20 cellular contexts compared by ENCODE assay signal in genomic region chr14:56094063-56094462, GRCh38. TPM values are rescaled to one million over a fixed set of nuclear protein-coding genes. Genes with fewer than 3 reads are reported as not detected.
DNase-seq lines count a peak whose midpoint lies in the region; ATAC-seq, FAIRE-seq and TF ChIP-seq lines count a peak whose summit lies in the region.
"Had no signal": no experiment of that assay in that cellular context is flagged by ENCODE, and none has a peak within 500 bp of the region (broad histone marks: within the 10 kb centered on the region; RNA-seq: fewer than 3 reads in every experiment).

No MANE protein-coding gene starts in this region.

- H3K27me3 ChIP-seq in HepG2 (ENCODE audit: control insufficient read depth in 1 of 2, insufficient read depth in 2 of 2, low read length in 2 of 2) (no peaks in the 10 kb centered on the region), right lobe of liver (no peaks in the 10 kb centered on the region)
- H3K27me3 ChIP-seq in naive thymus-derived CD4-positive, alpha-beta T cell (ENCODE audit: control insufficient read depth in 2 of 2, insufficient read depth in 2 of 2, low read length in 2 of 2): no peaks in the 10 kb centered on the region
- H3K27me3 ChIP-seq: BE2C had no signal

- H3K9me3 Mint-ChIP-seq in naive thymus-derived CD4-positive, alpha-beta T cell: peaks cover 0 to 14% (median 3%) of the 10 kb centered on the region in 11 donors
- H3K9me3 Mint-ChIP-seq in activated T-helper 2 cell treated with anti-CD3 and anti-CD28 coated beads, Interferon-gamma antibody, Interleukin-2, Interleukin-4, amounts not matched to agents 10 μg/mL and 5 μg/mL and 100 μg/mL, durations not matched to agents 14 hours and 24 hours and 36 hours: no peaks in the 10 kb centered on the region

- TF ChIP-seq EP300 in HepG2 (IDR thresholded peaks at IDR 0.05; ENCODE audit: low read depth in 2 of 2, low read length in 2 of 2): no peak
- TF ChIP-seq EP300 in HepG2 (CRISPR knock-in tag; IDR thresholded peaks at IDR 0.05; ENCODE audit: borderline replicate concordance): no peak

- peaks cover 0 to 3% (median 0%) of the 10 kb centered on the region in 5 donors for H3K36me3 Mint-ChIP-seq in naive thymus-derived CD4-positive, alpha-beta T cell
- H3K36me3 Mint-ChIP-seq in activated T-helper 2 cell treated with anti-CD3 and anti-CD28 coated beads, Interferon-gamma antibody, Interleukin-2, Interleukin-4, amounts not matched to agents 10 μg/mL and 5 μg/mL and 100 μg/mL, durations not matched to agents 14 hours and 24 hours and 36 hours (ENCODE audit: low read depth): no peaks in the 10 kb centered on the region

- DNase-seq in HepG2 (ENCODE audit: low spot score) (no peak), right lobe of liver (no peak), fibroblast of pulmonary artery (ENCODE audit: low read depth) (peak; percentile 58), urothelium cell line (ENCODE audit: low spot score) (no peak), T-helper 2 cell (no peak), iPS-NIHi7 (ENCODE audit: extremely low spot score) (no peak)
- DNase-seq in naive thymus-derived CD4-positive, alpha-beta T cell: no peak
- no peak for DNase-seq in activated T-helper 2 cell treated with anti-CD3 and anti-CD28 coated beads, Interferon-gamma antibody, Interleukin-2, Interleukin-4, amounts not matched to agents 10 μg/mL and 5 μg/mL and 100 μg/mL, durations not matched to agents 14 hours and 24 hours and 36 hours (ENCODE audit: low spot score)
- DNase-seq: 8988T, BE2C, DND-41, GOT3, IMR-90, Karpas-422, NCI-H1417 treated with DMSO at 0.1 percent for 48 hours, NCI-H2029, NCI-H2171, NCI-H446, NCI-H774 had no signal

- no peak overlapping the region for H3K4me3 Mint-ChIP-seq in naive thymus-derived CD4-positive, alpha-beta T cell
- H3K4me3 Mint-ChIP-seq in activated T-helper 2 cell treated with anti-CD3 and anti-CD28 coated beads, Interferon-gamma antibody, Interleukin-2, Interleukin-4, amounts not matched to agents 10 μg/mL and 5 μg/mL and 100 μg/mL, durations not matched to agents 14 hours and 24 hours and 36 hours (ENCODE audit: low read depth): no peak overlapping the region

- peaks cover 10 to 23% (median 17%) of the 10 kb centered on the region in 5 donors for H3K27me3 Mint-ChIP-seq in naive thymus-derived CD4-positive, alpha-beta T cell
- peaks cover 2% of the 10 kb centered on the region for H3K27me3 Mint-ChIP-seq in activated T-helper 2 cell treated with anti-CD3 and anti-CD28 coated beads, Interferon-gamma antibody, Interleukin-2, Interleukin-4, amounts not matched to agents 10 μg/mL and 5 μg/mL and 100 μg/mL, durations not matched to agents 14 hours and 24 hours and 36 hours (ENCODE audit: low read depth)

- no peaks in the 10 kb centered on the region for H3K4me1 Mint-ChIP-seq in naive thymus-derived CD4-positive, alpha-beta T cell
- H3K4me1 Mint-ChIP-seq in activated T-helper 2 cell treated with anti-CD3 and anti-CD28 coated beads, Interferon-gamma antibody, Interleukin-2, Interleukin-4, amounts not matched to agents 10 μg/mL and 5 μg/mL and 100 μg/mL, durations not matched to agents 14 hours and 24 hours and 36 hours (ENCODE audit: low read depth): no peaks in the 10 kb centered on the region

- H3K4me2 ChIP-seq in HepG2 (ENCODE audit: low read depth, low read length): no peak overlapping the region

- H3K4me3 ChIP-seq in HepG2 (replicated peaks in 1 of 3; ENCODE audit: insufficient read depth in 1 of 3, low read depth in 2 of 3, low read length in 3 of 3) (no peak overlapping the region), right lobe of liver (no peak overlapping the region), fibroblast of pulmonary artery (replicated peaks; ENCODE audit: low read depth, low read length) (no peak overlapping the region)
- H3K4me3 ChIP-seq in naive thymus-derived CD4-positive, alpha-beta T cell (ENCODE audit: low read length): no peak overlapping the region

- ATAC-seq in HepG2: no peak
- ATAC-seq in right lobe of liver: no peak
- ATAC-seq in naive thymus-derived CD4-positive, alpha-beta T cell: peak; percentile 52

- H3K9me3 ChIP-seq in HepG2 (ENCODE audit: low read length) (no peaks in the 10 kb centered on the region), right lobe of liver (no peaks in the 10 kb centered on the region)
- H3K9me3 ChIP-seq in naive thymus-derived CD4-positive, alpha-beta T cell (ENCODE audit: control insufficient read depth in 2 of 3, low read length in 3 of 3): no peaks in the 10 kb centered on the region
- H3K9me3 ChIP-seq: BE2C had no signal

- no peak overlapping the region for H2AFZ ChIP-seq in HepG2 (ENCODE audit: low read length)

- in situ Hi-C loops in HepG2 (cut with HindIII; ENCODE audit: extremely low pct_ligation_motif_present, low pct_unique_long_range_greater_than_20kb): no loop called here

- no TSS peak for BruUV-seq in HepG2 (replicated peaks; lab: Mats Ljungman, UMichigan)

- CTCF ChIA-PET in HepG2 (lab: Yijun Ruan, JAX; ENCODE audit: low intra/inter-chr PET ratio, low total read pairs): no interaction called here
- CTCF ChIA-PET in naive thymus-derived CD4-positive, alpha-beta T cell (lab: Charles Lee): no interaction called here

- POLR2A ChIA-PET in HepG2 (lab: Yijun Ruan, JAX): no interaction called here
- POLR2A ChIA-PET in naive thymus-derived CD4-positive, alpha-beta T cell (lab: Charles Lee): no interaction called here

- no peak overlapping the region for H3K27ac Mint-ChIP-seq in naive thymus-derived CD4-positive, alpha-beta T cell
- H3K27ac Mint-ChIP-seq in activated T-helper 2 cell treated with anti-CD3 and anti-CD28 coated beads, Interferon-gamma antibody, Interleukin-2, Interleukin-4, amounts not matched to agents 10 μg/mL and 5 μg/mL and 100 μg/mL, durations not matched to agents 14 hours and 24 hours and 36 hours: no peak overlapping the region

- 36% methylated on average over 4 of the region's 4 CpGs for WGBS in HepG2 (ENCODE audit: low lambda C conversion rate)
- WGBS in right lobe of liver (ENCODE audit: insufficient coverage, low coverage, low lambda C conversion rate, missing lambda C conversion rate): 49% methylated on average over 4 of the region's 4 CpGs

- no peak for TF ChIP-seq RAD21 in HepG2 (CRISPR knock-in tag; IDR thresholded peaks at IDR 0.05)

- H3K36me3 ChIP-seq in HepG2 (replicated peaks in 1 of 2; ENCODE audit: control insufficient read depth in 1 of 2, insufficient read depth in 2 of 2, low read length in 2 of 2) (no peaks in the 10 kb centered on the region), right lobe of liver (no peaks in the 10 kb centered on the region)
- H3K36me3 ChIP-seq in naive thymus-derived CD4-positive, alpha-beta T cell (ENCODE audit: control insufficient read depth in 2 of 3, insufficient read depth in 3 of 3, low read length in 3 of 3): no peaks in the 10 kb centered on the region
- H3K36me3 ChIP-seq: BE2C had no signal

- H3K4me1 ChIP-seq in HepG2 (ENCODE audit: insufficient read depth, low read length) (no peaks in the 10 kb centered on the region), right lobe of liver (no peaks in the 10 kb centered on the region)
- H3K4me1 ChIP-seq in naive thymus-derived CD4-positive, alpha-beta T cell (ENCODE audit: control insufficient read depth in 2 of 2, insufficient read depth in 2 of 2, low read length in 2 of 2): no peaks in the 10 kb centered on the region

- H3K9ac ChIP-seq in HepG2 (ENCODE audit: insufficient read depth, low read depth, low read length): no peak overlapping the region

- TF ChIP-seq POLR2A in HepG2 (IDR thresholded peaks at IDR 0.05; ENCODE audit: insufficient read depth in 1 of 2, low read depth in 2 of 2, low read length in 2 of 2) (no peak), right lobe of liver (IDR thresholded peaks at IDR 0.05) (no peak)

- H3K79me2 ChIP-seq in HepG2 (ENCODE audit: insufficient read depth, low read length): no peaks in the 10 kb centered on the region

- no peak for TF ChIP-seq CTCF in HepG2 (CRISPR knock-in tag; IDR thresholded peaks at IDR 0.05)
- no peak for TF ChIP-seq CTCF in right lobe of liver (IDR thresholded peaks at IDR 0.05)
- no peak for TF ChIP-seq CTCF in fibroblast of pulmonary artery (IDR thresholded peaks at IDR 0.05; ENCODE audit: low read length, missing control alignments)

- no peaks in the 10 kb centered on the region for H4K20me1 ChIP-seq in HepG2 (ENCODE audit: insufficient read depth, low read length)

- intact Hi-C loops in HepG2 (cut with micrococcal nuclease; ENCODE audit: unreplicated experiment) (no loop called here), right lobe of liver (cut with DNase I) (no loop called here)
- intact Hi-C loops in naive thymus-derived CD4-positive, alpha-beta T cell (cut with micrococcal nuclease): no loop called here
- intact Hi-C loops in activated T-helper 2 cell treated with anti-CD3 and anti-CD28 coated beads, Interferon-gamma antibody, Interleukin-2, Interleukin-4, amounts not matched to agents 10 μg/mL and 5 μg/mL and 100 μg/mL, durations not matched to agents 14 hours and 24 hours and 36 hours (cut with micrococcal nuclease): no loop called here

- H3K27ac ChIP-seq in HepG2 (ENCODE audit: extremely low read length, insufficient read depth, low read length): no peak overlapping the region
- no peak overlapping the region for H3K27ac ChIP-seq in right lobe of liver
- no peak overlapping the region for H3K27ac ChIP-seq in naive thymus-derived CD4-positive, alpha-beta T cell (ENCODE audit: low read depth, low read length)

- no peak for FAIRE-seq in HepG2 (lab: Jason Lieb, UNC)
- FAIRE-seq in urothelium cell line (lab: Jason Lieb, UNC): no peak
- FAIRE-seq: G401.6 had no signal

RNA-seq across cellular contexts. Expression of gene PELI2, which starts 24.1 kb away (rescaled TPM):
- not detected in 2 replicates for total RNA-seq in HepG2 (2016; rRNA removed; fragmentation: Illumina TruSeq; extraction: Trizol)
- total RNA-seq in HepG2 (2016; cell fraction: cytosol; rRNA removed; fragmentation: Illumina TruSeq; extraction: Trizol; ENCODE audit: low read depth): not detected in 2 replicates
- 0.02 TPM in 1 of 2 replicates, not detected in the other for total RNA-seq in HepG2 (2016; cell fraction: insoluble cytoplasmic fraction; rRNA removed; fragmentation: Illumina TruSeq; extraction: Trizol)
- total RNA-seq in HepG2 (2016; cell fraction: membrane; rRNA removed; fragmentation: Illumina TruSeq; extraction: Trizol): not detected in 2 replicates
- total RNA-seq in HepG2 (2016; cell fraction: nucleus; rRNA removed; fragmentation: Illumina TruSeq; extraction: Trizol): not detected in 2 replicates
- 0.07 and 0.25 TPM in 2 replicates for polyA plus RNA-seq in HepG2 (2011; rRNA removed)
- 0.17 and 0.23 TPM in 2 replicates for polyA plus RNA-seq in HepG2 (2011; cell fraction: cytosol; rRNA removed)
- polyA plus RNA-seq in HepG2 (2011; cell fraction: nucleus; rRNA removed): 0.03 and 0.14 TPM in 2 replicates
- polyA plus RNA-seq in HepG2 (2012): 0.03 TPM in 1 of 2 replicates, not detected in the other
- polyA plus RNA-seq in HepG2 (2016; cell fraction: cytosol; fragmentation: Illumina TruSeq; extraction: Trizol; ENCODE audit: low read depth): not detected in 2 replicates
- polyA plus RNA-seq in HepG2 (2016; cell fraction: insoluble cytoplasmic fraction; fragmentation: Illumina TruSeq; extraction: Trizol; ENCODE audit: low read depth): not detected in 2 replicates
- polyA plus RNA-seq in HepG2 (2016; cell fraction: membrane; fragmentation: Illumina TruSeq; extraction: Trizol; ENCODE audit: low read depth): not detected in 2 replicates
- not detected in 2 replicates for polyA plus RNA-seq in HepG2 (2016; cell fraction: nucleus; fragmentation: Illumina TruSeq; extraction: Trizol; ENCODE audit: insufficient read depth, low read depth)
- 2.3 and 10.1 TPM in 2 replicates for polyA minus RNA-seq in HepG2 (2011; rRNA and poly(A)+ RNA removed; ENCODE audit: low replicate concordance)
- 0.10 and 1.6 TPM in 2 replicates for polyA minus RNA-seq in HepG2 (2011; cell fraction: cytosol; rRNA and poly(A)+ RNA removed)
- 0.25 and 1.2 TPM in 2 replicates for polyA minus RNA-seq in HepG2 (2011; cell fraction: nucleus; rRNA and poly(A)+ RNA removed)
- total RNA-seq in right lobe of liver: 1 to 10 TPM; 1.1 to 3.2 (median 1.9) TPM
- 10 to 100 TPM in 4 of 5 experiments, 1 to 10 TPM in 1; 6.2 to 24.7 (median 11.5) TPM for total RNA-seq in naive thymus-derived CD4-positive, alpha-beta T cell
- polyA plus RNA-seq in naive thymus-derived CD4-positive, alpha-beta T cell: 1 to 10 TPM; 1.7 to 2.9 TPM
- total RNA-seq in activated T-helper 2 cell treated with anti-CD3 and anti-CD28 coated beads, Interferon-gamma antibody, Interleukin-2, Interleukin-4, amounts not matched to agents 10 μg/mL and 5 μg/mL and 100 μg/mL, durations not matched to agents 14 hours and 24 hours and 36 hours: 2.3 and 2.8 TPM in 2 replicates
